ENCODE assay signal across 1 cellular context in the genomic region with DNA sequence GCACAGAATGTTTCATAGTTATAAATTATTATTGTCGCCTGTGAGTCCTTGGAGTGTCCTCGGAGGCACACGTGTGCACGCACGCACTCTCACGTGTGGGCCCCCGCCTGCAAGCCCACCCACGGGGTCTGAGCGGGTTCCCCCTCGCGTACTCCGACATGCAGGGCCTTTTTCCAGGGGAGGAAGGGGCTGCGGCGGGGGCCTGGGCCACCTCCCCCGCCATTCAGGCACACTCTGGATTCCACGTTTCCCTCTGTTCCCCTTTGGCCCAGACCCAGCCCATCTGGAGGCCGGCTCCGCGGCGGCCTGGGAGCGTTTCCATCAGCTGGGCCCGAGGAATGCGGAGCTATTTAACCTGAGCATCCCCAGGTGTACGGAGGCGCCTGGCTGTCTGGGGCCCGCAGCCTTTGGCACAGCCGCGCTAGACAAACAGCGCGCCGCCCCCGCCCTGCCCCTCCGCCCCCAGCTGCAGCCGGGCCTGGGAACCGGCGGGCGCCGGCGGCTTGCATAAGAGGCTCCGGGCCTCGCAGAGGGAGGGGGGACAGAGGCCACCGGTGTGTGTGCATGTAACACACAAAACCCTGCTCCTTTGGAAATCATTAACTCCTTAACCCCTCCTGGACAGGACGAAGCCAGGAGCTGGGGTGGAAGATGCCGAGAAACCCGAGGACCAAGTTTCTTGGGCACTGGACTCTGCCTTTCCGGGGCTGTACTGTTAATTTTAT.
TF ChIP-seq lines count a peak whose summit lies in the region.

No MANE protein-coding gene starts in this region.

TF ChIP-seq in HEK293, 187 proteins besides CTCF, POLR2A, EP300 and RAD21 (continued from another document and continues in another):
- TF ChIP-seq HOXA7 (CRISPR knock-in tag; IDR thresholded peaks at IDR 0.05; ENCODE audit: borderline replicate concordance) = no peak
- peak; percentile 93 for TF ChIP-seq ZFHX2 (tag by site-specific recombination; conservative IDR thresholded peaks at IDR 0.05)
- TF ChIP-seq, protein P1, sequence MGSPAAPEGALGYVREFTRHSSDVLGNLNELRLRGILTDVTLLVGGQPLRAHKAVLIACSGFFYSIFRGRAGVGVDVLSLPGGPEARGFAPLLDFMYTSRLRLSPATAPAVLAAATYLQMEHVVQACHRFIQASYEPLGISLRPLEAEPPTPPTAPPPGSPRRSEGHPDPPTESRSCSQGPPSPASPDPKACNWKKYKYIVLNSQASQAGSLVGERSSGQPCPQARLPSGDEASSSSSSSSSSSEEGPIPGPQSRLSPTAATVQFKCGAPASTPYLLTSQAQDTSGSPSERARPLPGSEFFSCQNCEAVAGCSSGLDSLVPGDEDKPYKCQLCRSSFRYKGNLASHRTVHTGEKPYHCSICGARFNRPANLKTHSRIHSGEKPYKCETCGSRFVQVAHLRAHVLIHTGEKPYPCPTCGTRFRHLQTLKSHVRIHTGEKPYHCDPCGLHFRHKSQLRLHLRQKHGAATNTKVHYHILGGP (tag by site-specific recombination; IDR thresholded peaks at IDR 0.05) = no peak
- TF ChIP-seq ZNF239 (tag by site-specific recombination; IDR thresholded peaks at IDR 0.05) = no peak
- TF ChIP-seq ZBTB17 (tag by site-specific recombination; IDR thresholded peaks at IDR 0.05) = peak; percentile 58
- no peak for TF ChIP-seq ZNF558 (tag by site-specific recombination; IDR thresholded peaks at IDR 0.05)
- TF ChIP-seq GLIS2 (tag by site-specific recombination; IDR thresholded peaks at IDR 0.05) = peak; percentile 87
- TF ChIP-seq ZNF146 (tag by site-specific recombination; IDR thresholded peaks at IDR 0.05) = no peak
- no peak for TF ChIP-seq ZNF148 (tag by site-specific recombination; IDR thresholded peaks at IDR 0.05; ENCODE audit: borderline replicate concordance)
- no peak for TF ChIP-seq GLI4 (tag by site-specific recombination; IDR thresholded peaks at IDR 0.05)
- TF ChIP-seq ZNF792 (tag by site-specific recombination; IDR thresholded peaks at IDR 0.05) = no peak
- TF ChIP-seq ZNF600 (tag by site-specific recombination; IDR thresholded peaks at IDR 0.05) = peak; percentile 26; the same call in 1 of the 2 replicates
- TF ChIP-seq ZSCAN23 (tag by site-specific recombination; IDR thresholded peaks at IDR 0.05) = no peak
- TF ChIP-seq, protein P2, sequence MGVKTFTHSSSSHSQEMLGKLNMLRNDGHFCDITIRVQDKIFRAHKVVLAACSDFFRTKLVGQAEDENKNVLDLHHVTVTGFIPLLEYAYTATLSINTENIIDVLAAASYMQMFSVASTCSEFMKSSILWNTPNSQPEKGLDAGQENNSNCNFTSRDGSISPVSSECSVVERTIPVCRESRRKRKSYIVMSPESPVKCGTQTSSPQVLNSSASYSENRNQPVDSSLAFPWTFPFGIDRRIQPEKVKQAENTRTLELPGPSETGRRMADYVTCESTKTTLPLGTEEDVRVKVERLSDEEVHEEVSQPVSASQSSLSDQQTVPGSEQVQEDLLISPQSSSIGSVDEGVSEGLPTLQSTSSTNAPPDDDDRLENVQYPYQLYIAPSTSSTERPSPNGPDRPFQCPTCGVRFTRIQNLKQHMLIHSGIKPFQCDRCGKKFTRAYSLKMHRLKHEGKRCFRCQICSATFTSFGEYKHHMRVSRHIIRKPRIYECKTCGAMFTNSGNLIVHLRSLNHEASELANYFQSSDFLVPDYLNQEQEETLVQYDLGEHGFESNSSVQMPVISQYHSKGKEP (tag by site-specific recombination; IDR thresholded peaks at IDR 0.05) = no peak; the same call in 1 of the 2 replicates
- no peak for TF ChIP-seq BCL11B (tag by site-specific recombination; IDR thresholded peaks at IDR 0.05; ENCODE audit: low read depth)
- TF ChIP-seq ZNF776 (tag by site-specific recombination; IDR thresholded peaks at IDR 0.05; ENCODE audit: borderline replicate concordance) = no peak
- TF ChIP-seq TCF7L2 (IDR thresholded peaks at IDR 0.05; ENCODE audit: borderline replicate concordance, low read depth, low read length) = peak; percentile 81; the same call in 1 of the 2 replicates
- no peak for TF ChIP-seq ZNF701 (tag by site-specific recombination; IDR thresholded peaks at IDR 0.05)
- no peak for TF ChIP-seq PRDM1 (tag by site-specific recombination; IDR thresholded peaks at IDR 0.05)
- no peak for TF ChIP-seq ZNF530 (tag by site-specific recombination; IDR thresholded peaks at IDR 0.05; ENCODE audit: low read depth)
- TF ChIP-seq, protein P3, sequence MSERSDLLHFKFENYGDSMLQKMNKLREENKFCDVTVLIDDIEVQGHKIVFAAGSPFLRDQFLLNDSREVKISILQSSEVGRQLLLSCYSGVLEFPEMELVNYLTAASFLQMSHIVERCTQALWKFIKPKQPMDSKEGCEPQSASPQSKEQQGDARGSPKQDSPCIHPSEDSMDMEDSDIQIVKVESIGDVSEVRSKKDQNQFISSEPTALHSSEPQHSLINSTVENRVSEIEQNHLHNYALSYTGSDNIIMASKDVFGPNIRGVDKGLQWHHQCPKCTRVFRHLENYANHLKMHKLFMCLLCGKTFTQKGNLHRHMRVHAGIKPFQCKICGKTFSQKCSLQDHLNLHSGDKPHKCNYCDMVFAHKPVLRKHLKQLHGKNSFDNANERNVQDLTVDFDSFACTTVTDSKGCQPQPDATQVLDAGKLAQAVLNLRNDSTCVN (tag by site-specific recombination; optimal IDR thresholded peaks at IDR 0.05) = peak; percentile 53
- TF ChIP-seq ZBTB1 (tag by site-specific recombination; IDR thresholded peaks at IDR 0.05) = no peak
- no peak for TF ChIP-seq ZNF654 (tag by site-specific recombination; IDR thresholded peaks at IDR 0.05; ENCODE audit: low read depth)
- TF ChIP-seq, protein P4, sequence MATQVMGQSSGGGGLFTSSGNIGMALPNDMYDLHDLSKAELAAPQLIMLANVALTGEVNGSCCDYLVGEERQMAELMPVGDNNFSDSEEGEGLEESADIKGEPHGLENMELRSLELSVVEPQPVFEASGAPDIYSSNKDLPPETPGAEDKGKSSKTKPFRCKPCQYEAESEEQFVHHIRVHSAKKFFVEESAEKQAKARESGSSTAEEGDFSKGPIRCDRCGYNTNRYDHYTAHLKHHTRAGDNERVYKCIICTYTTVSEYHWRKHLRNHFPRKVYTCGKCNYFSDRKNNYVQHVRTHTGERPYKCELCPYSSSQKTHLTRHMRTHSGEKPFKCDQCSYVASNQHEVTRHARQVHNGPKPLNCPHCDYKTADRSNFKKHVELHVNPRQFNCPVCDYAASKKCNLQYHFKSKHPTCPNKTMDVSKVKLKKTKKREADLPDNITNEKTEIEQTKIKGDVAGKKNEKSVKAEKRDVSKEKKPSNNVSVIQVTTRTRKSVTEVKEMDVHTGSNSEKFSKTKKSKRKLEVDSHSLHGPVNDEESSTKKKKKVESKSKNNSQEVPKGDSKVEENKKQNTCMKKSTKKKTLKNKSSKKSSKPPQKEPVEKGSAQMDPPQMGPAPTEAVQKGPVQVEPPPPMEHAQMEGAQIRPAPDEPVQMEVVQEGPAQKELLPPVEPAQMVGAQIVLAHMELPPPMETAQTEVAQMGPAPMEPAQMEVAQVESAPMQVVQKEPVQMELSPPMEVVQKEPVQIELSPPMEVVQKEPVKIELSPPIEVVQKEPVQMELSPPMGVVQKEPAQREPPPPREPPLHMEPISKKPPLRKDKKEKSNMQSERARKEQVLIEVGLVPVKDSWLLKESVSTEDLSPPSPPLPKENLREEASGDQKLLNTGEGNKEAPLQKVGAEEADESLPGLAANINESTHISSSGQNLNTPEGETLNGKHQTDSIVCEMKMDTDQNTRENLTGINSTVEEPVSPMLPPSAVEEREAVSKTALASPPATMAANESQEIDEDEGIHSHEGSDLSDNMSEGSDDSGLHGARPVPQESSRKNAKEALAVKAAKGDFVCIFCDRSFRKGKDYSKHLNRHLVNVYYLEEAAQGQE (tag by site-specific recombination; IDR thresholded peaks at IDR 0.05) = no peak
- TF ChIP-seq ZNF561 (tag by site-specific recombination; IDR thresholded peaks at IDR 0.05; ENCODE audit: borderline replicate concordance) = no peak
- no peak for TF ChIP-seq ZNF366 (tag by site-specific recombination; conservative IDR thresholded peaks at IDR 0.05)
- no peak for TF ChIP-seq ZNF610 (tag by site-specific recombination; IDR thresholded peaks at IDR 0.05; ENCODE audit: borderline replicate concordance)
- TF ChIP-seq KLF1 (tag by site-specific recombination; IDR thresholded peaks at IDR 0.05) = peak; percentile 62
- no peak for TF ChIP-seq ZFP41 (tag by site-specific recombination; IDR thresholded peaks at IDR 0.05; ENCODE audit: borderline replicate concordance)
- TF ChIP-seq ZNF341 (tag by site-specific recombination; IDR thresholded peaks at IDR 0.05; ENCODE audit: low read depth) = peak; percentile 96
- TF ChIP-seq, protein P5, sequence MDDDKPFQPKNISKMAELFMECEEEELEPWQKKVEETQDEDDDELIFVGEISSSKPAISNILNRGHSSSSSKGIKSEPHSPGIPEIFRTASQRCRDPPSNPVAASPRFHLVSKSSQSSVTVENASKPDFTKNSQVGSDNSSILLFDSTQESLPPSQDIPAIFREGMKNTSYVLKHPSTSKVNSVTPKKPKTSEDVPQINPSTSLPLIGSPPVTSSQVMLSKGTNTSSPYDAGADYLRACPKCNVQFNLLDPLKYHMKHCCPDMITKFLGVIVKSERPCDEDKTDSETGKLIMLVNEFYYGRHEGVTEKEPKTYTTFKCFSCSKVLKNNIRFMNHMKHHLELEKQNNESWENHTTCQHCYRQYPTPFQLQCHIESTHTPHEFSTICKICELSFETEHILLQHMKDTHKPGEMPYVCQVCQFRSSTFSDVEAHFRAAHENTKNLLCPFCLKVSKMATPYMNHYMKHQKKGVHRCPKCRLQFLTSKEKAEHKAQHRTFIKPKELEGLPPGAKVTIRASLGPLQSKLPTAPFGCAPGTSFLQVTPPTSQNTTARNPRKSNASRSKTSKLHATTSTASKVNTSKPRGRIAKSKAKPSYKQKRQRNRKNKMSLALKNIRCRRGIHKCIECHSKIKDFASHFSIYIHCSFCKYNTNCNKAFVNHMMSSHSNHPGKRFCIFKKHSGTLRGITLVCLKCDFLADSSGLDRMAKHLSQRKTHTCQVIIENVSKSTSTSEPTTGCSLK (tag by site-specific recombination; IDR thresholded peaks at IDR 0.05) = no peak
- TF ChIP-seq ZBTB21 (tag by site-specific recombination; IDR thresholded peaks at IDR 0.05) = no peak
- peak; percentile 80 for TF ChIP-seq GLIS1 (tag by site-specific recombination; IDR thresholded peaks at IDR 0.05)
- no peak for TF ChIP-seq ZNF19 (tag by site-specific recombination; IDR thresholded peaks at IDR 0.05; ENCODE audit: low read depth)
- no peak for TF ChIP-seq ZNF626 (tag by site-specific recombination; IDR thresholded peaks at IDR 0.05)
- no peak for TF ChIP-seq ZSCAN4 (tag by site-specific recombination; IDR thresholded peaks at IDR 0.05)
- TF ChIP-seq ZNF596 (tag by site-specific recombination; IDR thresholded peaks at IDR 0.05) = no peak
- peak; percentile 53; the same call in 1 of the 2 replicates for TF ChIP-seq ZBTB20 (tag by site-specific recombination; IDR thresholded peaks at IDR 0.05)
- no peak for TF ChIP-seq ZBTB8A (tag by site-specific recombination; IDR thresholded peaks at IDR 0.05)
- TF ChIP-seq HOXD13 (CRISPR knock-in tag; IDR thresholded peaks at IDR 0.05; ENCODE audit: borderline replicate concordance) = no peak
- no peak for TF ChIP-seq REPIN1 (tag by site-specific recombination; IDR thresholded peaks at IDR 0.05; ENCODE audit: low read depth)
- TF ChIP-seq WT1 (tag by site-specific recombination; IDR thresholded peaks at IDR 0.05) = peak; percentile 16; the same call in 1 of the 2 replicates
- TF ChIP-seq, protein P6, sequence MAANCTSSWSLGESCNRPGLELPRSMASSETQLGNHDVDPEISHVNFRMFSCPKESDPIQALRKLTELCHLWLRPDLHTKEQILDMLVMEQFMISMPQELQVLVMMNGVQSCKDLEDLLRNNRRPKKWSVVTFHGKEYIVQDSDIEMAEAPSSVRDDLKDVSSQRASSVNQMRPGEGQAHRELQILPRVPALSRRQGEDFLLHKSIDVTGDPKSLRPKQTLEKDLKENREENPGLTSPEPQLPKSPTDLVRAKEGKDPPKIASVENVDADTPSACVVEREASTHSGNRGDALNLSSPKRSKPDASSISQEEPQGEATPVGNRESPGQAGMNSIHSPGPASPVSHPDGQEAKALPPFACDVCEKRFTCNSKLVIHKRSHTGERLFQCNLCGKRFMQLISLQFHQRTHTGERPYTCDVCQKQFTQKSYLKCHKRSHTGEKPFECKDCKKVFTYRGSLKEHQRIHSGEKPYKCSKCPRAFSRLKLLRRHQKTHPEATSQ (tag by site-specific recombination; IDR thresholded peaks at IDR 0.05) = no peak
- no peak for TF ChIP-seq ZNF677 (tag by site-specific recombination; IDR thresholded peaks at IDR 0.05)
- TF ChIP-seq ZNF629 (tag by site-specific recombination; IDR thresholded peaks at IDR 0.05) = no peak
- TF ChIP-seq ZNF513 (tag by site-specific recombination; IDR thresholded peaks at IDR 0.05) = no peak
- TF ChIP-seq TRIM28 (IDR thresholded peaks at IDR 0.05; ENCODE audit: borderline replicate concordance, low read length) = no peak
